Comparison of ENCODE assay signal across 8 cellular contexts in genomic region chr18:51196116-51196810, GRCh38. TPM values are rescaled to one million over a fixed set of nuclear protein-coding genes. Genes with fewer than 3 reads are reported as not detected.
A peak's percentile ranks its signal among the peaks of the same experiment; 100 is the strongest.
DNase-seq lines count a peak whose midpoint lies in the region; ATAC-seq, FAIRE-seq and TF ChIP-seq lines count a peak whose summit lies in the region.

No MANE protein-coding gene starts in this region.

- peak overlapping the region; percentile 97 for H3K9ac ChIP-seq in HepG2 (ENCODE audit: insufficient read depth, low read depth, low read length)

- H3K27me3 ChIP-seq in HepG2 (ENCODE audit: control insufficient read depth in 1 of 2, insufficient read depth in 2 of 2, low read length in 2 of 2) = no peaks in the 10 kb centered on the region

- H3K79me2 ChIP-seq in HepG2 (ENCODE audit: insufficient read depth, low read length) = peaks cover 56% of the 10 kb centered on the region

- ATAC-seq in HG03196 (IDR thresholded peaks at IDR 0.05; ENCODE audit: unreplicated experiment) (peak; percentile 2), HepG2 (no peak), HG03378 (IDR thresholded peaks at IDR 0.05; ENCODE audit: unreplicated experiment) (no peak), GM21576 (IDR thresholded peaks at IDR 0.05; ENCODE audit: unreplicated experiment) (no peak)

- peak overlapping the region; percentile 89 for H3K4me2 ChIP-seq in HepG2 (ENCODE audit: low read depth, low read length)

- no peak overlapping the region for H2AFZ ChIP-seq in HepG2 (ENCODE audit: low read length)

- peak overlapping the region; percentile 75 to 99 (median 90) for H3K4me3 ChIP-seq in HepG2 (replicated peaks in 1 of 3; ENCODE audit: insufficient read depth in 1 of 3, low read depth in 2 of 3, low read length in 3 of 3)

- in situ Hi-C loops in HepG2 (cut with HindIII; ENCODE audit: extremely low pct_ligation_motif_present, low pct_unique_long_range_greater_than_20kb) = no loop called here

- peak; percentile 22 for TF ChIP-seq POLR2A in GM18526 (IDR thresholded peaks at IDR 0.05; ENCODE audit: extremely low read depth, insufficient read length)
- no peak for TF ChIP-seq POLR2A in HepG2 (IDR thresholded peaks at IDR 0.05; ENCODE audit: insufficient read depth in 1 of 2, low read depth in 2 of 2, low read length in 2 of 2)

- no peak for TF ChIP-seq EP300 in HepG2 (IDR thresholded peaks at IDR 0.05; ENCODE audit: low read depth in 2 of 2, low read length in 2 of 2)
- TF ChIP-seq EP300 in HepG2 (CRISPR knock-in tag; IDR thresholded peaks at IDR 0.05; ENCODE audit: borderline replicate concordance) = no peak

- POLR2A ChIA-PET in HepG2 (lab: Yijun Ruan, JAX) = interaction anchor here (0.7 to 2.1 kb wide), 5 partner anchors 13 to 166 kb away, joined by 3 to 17 read pairs (median 5); partner anchors contain the start of gene SMAD4

- intact Hi-C loops in HepG2 (cut with micrococcal nuclease; ENCODE audit: unreplicated experiment) = loop anchor here (5.0 kb wide), 1 partner anchor 186 kb away; no protein-coding TSS in a partner anchor

- H3K36me3 ChIP-seq in HepG2 (replicated peaks in 1 of 2; ENCODE audit: control insufficient read depth in 1 of 2, insufficient read depth in 2 of 2, low read length in 2 of 2) = no peaks in the 10 kb centered on the region

- TSS peak; percentile 96 for BruUV-seq in HepG2 (replicated peaks; lab: Mats Ljungman, UMichigan)

- CTCF ChIA-PET in HepG2 (lab: Yijun Ruan, JAX; ENCODE audit: low intra/inter-chr PET ratio, low total read pairs) = no interaction called here

- FAIRE-seq in HepG2 (lab: Jason Lieb, UNC) = no peak

- WGBS in HepG2 (ENCODE audit: low lambda C conversion rate) = under 1% methylated on average over 33 of the region's 67 CpGs

- no peak for TF ChIP-seq CTCF in HepG2 (CRISPR knock-in tag; IDR thresholded peaks at IDR 0.05)

- peak overlapping the region; percentile 79 for H3K27ac ChIP-seq in HepG2 (ENCODE audit: extremely low read length, insufficient read depth, low read length)

- H3K9me3 ChIP-seq in HepG2 (ENCODE audit: low read length) = no peaks in the 10 kb centered on the region

- no peak for TF ChIP-seq RAD21 in HepG2 (CRISPR knock-in tag; IDR thresholded peaks at IDR 0.05)

- DNase-seq in activated CD4-positive, CD25-positive, alpha-beta regulatory T cell treated with anti-CD3 and anti-CD28 coated beads, Interleukin-2, amount 50 U/mL, for 16 hours (ENCODE audit: low read depth, low spot score) = peak; percentile 21
- DNase-seq in cerebellum (ENCODE audit: low spot score) = peak; percentile 10
- DNase-seq in HepG2 (ENCODE audit: low spot score) = no peak
- peak; percentile 35 to 53 for DNase-seq in stimulated activated CD4-positive, alpha-beta T cell treated with anti-CD3 and anti-CD28 coated beads, Interleukin-4, amount 100 ng/mL, for 4 hours

- peaks cover 36% of the 10 kb centered on the region for H3K4me1 ChIP-seq in HepG2 (ENCODE audit: insufficient read depth, low read length)

- H4K20me1 ChIP-seq in HepG2 (ENCODE audit: insufficient read depth, low read length) = peaks cover 38% of the 10 kb centered on the region

TF ChIP-seq in HepG2, 621 proteins besides CTCF, POLR2A, EP300 and RAD21 (continues in another document):
- no peak for TF ChIP-seq ZNF407 (CRISPR knock-in tag; IDR thresholded peaks at IDR 0.05; ENCODE audit: not compliant biosample characterization)
- TF ChIP-seq MAZ (IDR thresholded peaks at IDR 0.05; ENCODE audit: borderline replicate concordance, low read depth, low read length) = no peak
- no peak for TF ChIP-seq MAZ (CRISPR knock-in tag; IDR thresholded peaks at IDR 0.05; ENCODE audit: low read depth)
- TF ChIP-seq HNF1B (CRISPR knock-in tag; IDR thresholded peaks at IDR 0.05) = no peak
- no peak for TF ChIP-seq ZNF441 (CRISPR knock-in tag; IDR thresholded peaks at IDR 0.05; ENCODE audit: borderline replicate concordance)
- no peak for TF ChIP-seq ZBTB7B (CRISPR knock-in tag; IDR thresholded peaks at IDR 0.05)

RNA-seq across cellular contexts. Expression of gene MEX3C, which starts 1.2 kb away (rescaled TPM):
- total RNA-seq in cerebellum = 111 TPM
- total RNA-seq in HepG2 (2016; rRNA removed; fragmentation: Illumina TruSeq; extraction: Trizol) = 36.4 and 36.7 TPM in 2 replicates
- 5.1 and 5.6 TPM in 2 replicates for total RNA-seq in HepG2 (2016; cell fraction: cytosol; rRNA removed; fragmentation: Illumina TruSeq; extraction: Trizol; ENCODE audit: low read depth)
- total RNA-seq in HepG2 (2016; cell fraction: insoluble cytoplasmic fraction; rRNA removed; fragmentation: Illumina TruSeq; extraction: Trizol) = 36.6 and 39.9 TPM in 2 replicates
- 25.8 and 26.4 TPM in 2 replicates for total RNA-seq in HepG2 (2016; cell fraction: membrane; rRNA removed; fragmentation: Illumina TruSeq; extraction: Trizol)
- 46.3 and 52.7 TPM in 2 replicates for total RNA-seq in HepG2 (2016; cell fraction: nucleus; rRNA removed; fragmentation: Illumina TruSeq; extraction: Trizol)
- 32.2 and 34.8 TPM in 2 replicates for polyA plus RNA-seq in HepG2 (2011; rRNA removed)
- 15.5 and 20.6 TPM in 2 replicates for polyA plus RNA-seq in HepG2 (2011; cell fraction: cytosol; rRNA removed)
- 13.8 and 16.8 TPM in 2 replicates for polyA plus RNA-seq in HepG2 (2011; cell fraction: nucleus; rRNA removed)
- polyA plus RNA-seq in HepG2 (2012) = 33.3 and 34.4 TPM in 2 replicates
- 1.6 and 1.7 TPM in 2 replicates for polyA plus RNA-seq in HepG2 (2016; cell fraction: cytosol; fragmentation: Illumina TruSeq; extraction: Trizol; ENCODE audit: low read depth)
- 31.2 and 31.8 TPM in 2 replicates for polyA plus RNA-seq in HepG2 (2016; cell fraction: insoluble cytoplasmic fraction; fragmentation: Illumina TruSeq; extraction: Trizol; ENCODE audit: low read depth)
- 10.0 and 11.0 TPM in 2 replicates for polyA plus RNA-seq in HepG2 (2016; cell fraction: membrane; fragmentation: Illumina TruSeq; extraction: Trizol; ENCODE audit: low read depth)
- 22.4 and 22.7 TPM in 2 replicates for polyA plus RNA-seq in HepG2 (2016; cell fraction: nucleus; fragmentation: Illumina TruSeq; extraction: Trizol; ENCODE audit: insufficient read depth, low read depth)
- polyA minus RNA-seq in HepG2 (2011; rRNA and poly(A)+ RNA removed; ENCODE audit: low replicate concordance) = 25.7 and 38.6 TPM in 2 replicates
- 28.8 and 32.2 TPM in 2 replicates for polyA minus RNA-seq in HepG2 (2011; cell fraction: cytosol; rRNA and poly(A)+ RNA removed)
- polyA minus RNA-seq in HepG2 (2011; cell fraction: nucleus; rRNA and poly(A)+ RNA removed) = 68.2 and 81.1 TPM in 2 replicates
